20 cellular contexts compared by ENCODE assay signal in genomic region chr20:48102076-48102787, GRCh38.
"Had no signal": no experiment of that assay in that cellular context is flagged by ENCODE, and none has a peak within 500 bp of the region (broad histone marks: within the 10 kb centered on the region; RNA-seq: fewer than 3 reads in every experiment).

No MANE protein-coding gene starts in this region.

- H3K9me3 ChIP-seq: adrenal gland, lower lobe of right lung, pancreas, testis, upper lobe of left lung had no signal

- FAIRE-seq: pancreas had no signal

- H3K9me3 Mint-ChIP-seq: activated naive CD4-positive, alpha-beta T cell treated with anti-CD3 and anti-CD28 coated beads, Interleukin-2, amount 50 U/mL, for 72 hours; activated T-cell treated with anti-CD3 and anti-CD28 coated beads, Interleukin-2, amount 50 U/mL, for 4 hours; naive thymus-derived CD8-positive, alpha-beta T cell had no signal

- H3K4me3 Mint-ChIP-seq: activated CD8-positive, alpha-beta T cell treated with anti-CD3 and anti-CD28 coated beads, Interleukin-2, amount 10 ng/mL, durations not matched to agents 7 days and 5 days; activated T-cell treated with anti-CD3 and anti-CD28 coated beads, Interleukin-2, amount 50 U/mL, for 4 hours; immature natural killer cell; naive thymus-derived CD8-positive, alpha-beta T cell had no signal

- DNase-seq: activated CD4-positive, alpha-beta T cell treated with anti-CD3 and anti-CD28 coated beads for 48 hours; activated CD4-positive, CD25-positive, alpha-beta regulatory T cell; activated CD8-positive, alpha-beta memory T cell treated with anti-CD3 and anti-CD28 coated beads, Interleukin-2, amount 50 U/mL, for 4 hours; activated CD8-positive, alpha-beta T cell treated with anti-CD3 and anti-CD28 coated beads, Interleukin-2, amount 10 ng/mL, durations not matched to agents 7 days and 5 days; activated gamma-delta T cell; activated T-cell treated with anti-CD3 and anti-CD28 coated beads, Interleukin-2, amount 50 U/mL, for 4 hours; adrenal gland; effector CD8-positive, alpha-beta T cell; esophagus squamous epithelium; immature natural killer cell; kidney glomerular epithelial cell; lower lobe of right lung; naive thymus-derived CD8-positive, alpha-beta T cell; pancreas; stimulated activated CD4-positive, alpha-beta T cell treated with anti-CD3 and anti-CD28 coated beads, Interleukin-4, amount 100 ng/mL, for 1 hour; testis; upper lobe of left lung had no signal

- H3K27me3 ChIP-seq: adrenal gland, pancreas, testis, upper lobe of left lung had no signal

- H3K27ac Mint-ChIP-seq: activated CD8-positive, alpha-beta T cell treated with anti-CD3 and anti-CD28 coated beads, Interleukin-2, amount 10 ng/mL, durations not matched to agents 7 days and 5 days; activated naive CD4-positive, alpha-beta T cell treated with anti-CD3 and anti-CD28 coated beads, Interleukin-2, amount 50 U/mL, for 72 hours; immature natural killer cell had no signal

- H3K4me1 ChIP-seq: adrenal gland, lower lobe of right lung, upper lobe of left lung had no signal

- H3K4me2 ChIP-seq: smooth muscle cell had no signal

- H3K36me3 Mint-ChIP-seq: activated naive CD4-positive, alpha-beta T cell treated with anti-CD3 and anti-CD28 coated beads, Interleukin-2, amount 50 U/mL, for 72 hours; immature natural killer cell; naive thymus-derived CD8-positive, alpha-beta T cell had no signal

- H3K4me1 Mint-ChIP-seq: immature natural killer cell; naive thymus-derived CD8-positive, alpha-beta T cell had no signal

- H3K36me3 ChIP-seq: adrenal gland, esophagus squamous epithelium, lower lobe of right lung, pancreas, upper lobe of left lung had no signal

- ATAC-seq: activated CD8-positive, alpha-beta T cell treated with anti-CD3 and anti-CD28 coated beads, Interleukin-2, amount 10 ng/mL, durations not matched to agents 7 days and 5 days; activated naive CD4-positive, alpha-beta T cell treated with anti-CD3 and anti-CD28 coated beads, Interleukin-2, amount 50 U/mL, for 72 hours; activated T-cell treated with anti-CD3 and anti-CD28 coated beads, Interleukin-2, amount 50 U/mL, for 4 hours; lower lobe of right lung; naive thymus-derived CD8-positive, alpha-beta T cell; pancreas; sciatic nerve had no signal

- H3K4me3 ChIP-seq: adrenal gland, esophagus squamous epithelium, lower lobe of right lung, pancreas, smooth muscle cell, testis, upper lobe of left lung had no signal

- H3K27ac ChIP-seq: adrenal gland, esophagus squamous epithelium, lower lobe of right lung, pancreas, testis, upper lobe of left lung had no signal
